ENCODE assay signal across 19 cellular contexts in the genomic region with DNA sequence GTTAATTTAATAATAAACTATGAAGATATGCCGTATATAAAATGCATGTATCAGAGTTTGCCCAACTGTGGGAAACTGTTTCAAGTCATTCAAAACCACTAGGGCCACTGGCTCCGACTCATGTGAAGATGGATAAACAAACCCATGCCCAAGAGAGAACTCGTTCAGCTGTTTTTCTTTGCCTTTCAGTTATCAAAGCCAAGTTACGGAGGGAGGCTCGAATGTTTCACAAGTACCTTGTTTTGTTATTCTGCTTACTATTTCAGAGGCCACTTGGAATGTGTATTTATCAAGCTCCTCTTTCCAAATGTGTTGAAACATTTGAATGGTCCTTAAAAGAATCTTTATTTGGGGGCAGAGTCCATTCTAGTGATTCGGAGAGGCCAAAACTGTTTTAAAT.
DNase-seq lines count a peak whose midpoint lies in the region; ATAC-seq, FAIRE-seq and TF ChIP-seq lines count a peak whose summit lies in the region.
"Had no signal": no experiment of that assay in that cellular context is flagged by ENCODE, and none has a peak within 500 bp of the region (broad histone marks: within the 10 kb centered on the region; RNA-seq: fewer than 3 reads in every experiment).

No MANE protein-coding gene starts in this region.

- POLR2A ChIA-PET in MCF 10A (lab: Yijun Ruan, JAX): interaction anchor here (0.7 kb wide), 1 partner anchor 9 kb away, joined by 3 read pairs; no protein-coding TSS in a partner anchor

- H3K27me3 Mint-ChIP-seq in MCF 10A (ENCODE audit: insufficient read depth, unreplicated experiment) (no peaks in the 10 kb centered on the region), nephron progenitor cell (ENCODE audit: low read depth, poor library complexity) (peaks cover 3% of the 10 kb centered on the region)
- H3K27me3 Mint-ChIP-seq: activated naive CD8-positive, alpha-beta T cell; type B pancreatic cell had no signal

- H3K9me3 ChIP-seq in mammary epithelial cell (replicated peaks; ENCODE audit: insufficient read depth, low read length) (no peaks in the 10 kb centered on the region), gastroesophageal sphincter (no peaks in the 10 kb centered on the region), vagina (no peaks in the 10 kb centered on the region)
- H3K9me3 ChIP-seq: esophagus squamous epithelium had no signal

- no peak overlapping the region for H3K27ac ChIP-seq in mammary epithelial cell (ENCODE audit: insufficient read depth, low read depth, low read length)
- peak overlapping the region in 3 of 4 donors; percentile 61 to 71 (median 64) for H3K27ac ChIP-seq in gastroesophageal sphincter
- H3K27ac ChIP-seq in vagina: peak overlapping the region; percentile 65
- H3K27ac ChIP-seq: parathyroid adenoma, RWPE1 had no signal

- dilution Hi-C loops in mammary epithelial cell (cut with HindIII; ENCODE audit: low sequenced_read_pairs): no loop called here

- H3K4me3 Mint-ChIP-seq in MCF 10A (ENCODE audit: unreplicated experiment) (no peak overlapping the region), nephron progenitor cell (no peak overlapping the region)
- H3K4me3 Mint-ChIP-seq: activated naive CD8-positive, alpha-beta T cell; CD4-positive, alpha-beta memory T cell; type B pancreatic cell had no signal

- CTCF ChIA-PET in MCF 10A (lab: Yijun Ruan, JAX) (no interaction called here), mammary epithelial cell (lab: Charles Lee; ENCODE audit: low non-redundant PET) (no interaction called here)

- intact Hi-C loops in MCF 10A (cut with micrococcal nuclease): no loop called here
- intact Hi-C loops in mammary epithelial cell (cut with micrococcal nuclease): no loop called here
- intact Hi-C loops in vagina (cut with DNase I): no loop called here

- H2AFZ ChIP-seq in mammary epithelial cell (ENCODE audit: low read depth, low read length): no peak overlapping the region
- H2AFZ ChIP-seq: parathyroid adenoma had no signal

- no peaks in the 10 kb centered on the region for H4K20me1 ChIP-seq in mammary epithelial cell (ENCODE audit: insufficient read depth, low read length)

- no peak overlapping the region for H3K9ac ChIP-seq in mammary epithelial cell (ENCODE audit: insufficient read depth, low read length)
- H3K9ac ChIP-seq: parathyroid adenoma had no signal

- H3K36me3 Mint-ChIP-seq in MCF 10A (ENCODE audit: insufficient read depth, unreplicated experiment): no peaks in the 10 kb centered on the region
- peaks cover 15% of the 10 kb centered on the region for H3K36me3 Mint-ChIP-seq in nephron progenitor cell (ENCODE audit: low read depth)
- H3K36me3 Mint-ChIP-seq: activated naive CD8-positive, alpha-beta T cell; CD4-positive, alpha-beta memory T cell had no signal

- BruUV-seq in MCF 10A (replicated peaks; lab: Mats Ljungman, UMichigan) (no TSS peak), mammary epithelial cell (replicated peaks; lab: Mats Ljungman, UMichigan) (no TSS peak)

- no peak overlapping the region for H3K4me3 ChIP-seq in mammary epithelial cell (replicated peaks in 1 of 3; ENCODE audit: insufficient read depth in 1 of 3, low read depth in 2 of 3, low read length in 3 of 3)
- H3K4me3 ChIP-seq in gastroesophageal sphincter: no peak overlapping the region
- no peak overlapping the region for H3K4me3 ChIP-seq in vagina
- H3K4me3 ChIP-seq: esophagus squamous epithelium had no signal

- no peaks in the 10 kb centered on the region for H3K79me2 ChIP-seq in mammary epithelial cell (ENCODE audit: insufficient read depth, low read length)
- H3K79me2 ChIP-seq: parathyroid adenoma had no signal

- H3K4me1 Mint-ChIP-seq in MCF 10A (ENCODE audit: insufficient read depth, unreplicated experiment) (peaks cover 12% of the 10 kb centered on the region), nephron progenitor cell (peaks cover 35% of the 10 kb centered on the region)
- H3K4me1 Mint-ChIP-seq: CD4-positive, alpha-beta memory T cell had no signal

- in situ Hi-C loops in mammary epithelial cell (cut with MboI; ENCODE audit: low sequenced_read_pairs in 2 of 2): no loop called here

- H3K4me1 ChIP-seq in mammary epithelial cell (ENCODE audit: insufficient read depth, low read length): no peaks in the 10 kb centered on the region
- H3K4me1 ChIP-seq in gastroesophageal sphincter: peaks cover 0 to 47% (median 1%) of the 10 kb centered on the region in 3 donors
- H3K4me1 ChIP-seq in vagina: peaks cover 34% of the 10 kb centered on the region
- H3K4me1 ChIP-seq: parathyroid adenoma had no signal

- no peak overlapping the region for H3K27ac Mint-ChIP-seq in MCF 10A (ENCODE audit: low read depth, unreplicated experiment)
- H3K27ac Mint-ChIP-seq in nephron progenitor cell: no peak overlapping the region
- H3K27ac Mint-ChIP-seq: activated naive CD8-positive, alpha-beta T cell; CD4-positive, alpha-beta memory T cell; type B pancreatic cell had no signal

- no peak for TF ChIP-seq EP300 in gastroesophageal sphincter (IDR thresholded peaks at IDR 0.05)

- no peak for TF ChIP-seq POLR2A in gastroesophageal sphincter (IDR thresholded peaks at IDR 0.05)
- TF ChIP-seq POLR2A in vagina (IDR thresholded peaks at IDR 0.05): no peak
- TF ChIP-seq POLR2A in H54 (IDR thresholded peaks at IDR 0.05; ENCODE audit: low read depth, low read length): no peak

- H3K27me3 ChIP-seq in mammary epithelial cell (ENCODE audit: insufficient read depth, low read length) (no peaks in the 10 kb centered on the region), gastroesophageal sphincter (no peaks in the 10 kb centered on the region), vagina (no peaks in the 10 kb centered on the region)
- H3K27me3 ChIP-seq: esophagus squamous epithelium had no signal

- no peaks in the 10 kb centered on the region for H3K9me3 Mint-ChIP-seq in MCF 10A (ENCODE audit: unreplicated experiment)
- H3K9me3 Mint-ChIP-seq in nephron progenitor cell: no peaks in the 10 kb centered on the region
- H3K9me3 Mint-ChIP-seq: CD4-positive, alpha-beta memory T cell; type B pancreatic cell had no signal

- TF ChIP-seq CTCF in MCF 10A (IDR thresholded peaks at IDR 0.05; ENCODE audit: unreplicated experiment) (no peak), mammary epithelial cell (conservative IDR thresholded peaks at IDR 0.05 in 1 of 2, IDR thresholded peaks at IDR 0.05 in 1 of 2; ENCODE audit: extremely low read depth in 1 of 2, insufficient read depth in 1 of 2, low read depth in 1 of 2, low read length in 2 of 2) (no peak), gastroesophageal sphincter (IDR thresholded peaks at IDR 0.05) (no peak), omental fat pad (IDR thresholded peaks at IDR 0.05) (no peak), vagina (IDR thresholded peaks at IDR 0.05) (no peak), nephron progenitor cell (IDR thresholded peaks at IDR 0.05) (no peak)

- DNase-seq in MCF 10A (ENCODE audit: unreplicated experiment) (peak; percentile 54), mammary epithelial cell (no peak), omental fat pad (ENCODE audit: low spot score) (no peak), vagina (ENCODE audit: extremely low spot score in 2 of 2) (peak in 1 of 2 donors; percentile 83), H54 (ENCODE audit: insufficient read length, low spot score) (no peak), nephron progenitor cell (no peak)
- DNase-seq: 8988T; activated CD8-positive, alpha-beta memory T cell treated with anti-CD3 and anti-CD28 coated beads, Interleukin-2, amount 50 U/mL, for 48 hours; CD4-positive, alpha-beta memory T cell; esophagus squamous epithelium; NCI-H2029 treated with DMSO at 0.1 percent for 48 hours; NCI-H82 had no signal

- H3K36me3 ChIP-seq in mammary epithelial cell (ENCODE audit: insufficient read depth, low read length) (no peaks in the 10 kb centered on the region), gastroesophageal sphincter (peaks cover 0 to 90% of the 10 kb centered on the region in 2 donors), vagina (peaks cover 0 to 20% of the 10 kb centered on the region in 2 donors)

- FAIRE-seq in H54 (lab: Jason Lieb, UNC): no peak

- ATAC-seq in gastroesophageal sphincter (peak; percentile 82), omental fat pad (ENCODE audit: low FRiP score) (peak; percentile 36), GM18873 (IDR thresholded peaks at IDR 0.05; ENCODE audit: low FRiP score, unreplicated experiment) (no peak)
- ATAC-seq: activated CD4-positive, CD25-positive, alpha-beta regulatory T cell treated with anti-CD3 and anti-CD28 coated beads, Interleukin-2, amount 50 U/mL, for 24 hours had no signal

- WGBS in mammary epithelial cell (ENCODE audit: low coverage, missing lambda C conversion rate): 89% methylated on average over 6 of the region's 6 CpGs
- 43 to 68% methylated on average over 6 of the region's 6 CpGs for WGBS in gastroesophageal sphincter (ENCODE audit: low coverage in 1 of 2), 2 donors

- H3K4me2 ChIP-seq in mammary epithelial cell (ENCODE audit: insufficient read depth, low read depth, low read length): no peak overlapping the region
